In the genomic region with DNA sequence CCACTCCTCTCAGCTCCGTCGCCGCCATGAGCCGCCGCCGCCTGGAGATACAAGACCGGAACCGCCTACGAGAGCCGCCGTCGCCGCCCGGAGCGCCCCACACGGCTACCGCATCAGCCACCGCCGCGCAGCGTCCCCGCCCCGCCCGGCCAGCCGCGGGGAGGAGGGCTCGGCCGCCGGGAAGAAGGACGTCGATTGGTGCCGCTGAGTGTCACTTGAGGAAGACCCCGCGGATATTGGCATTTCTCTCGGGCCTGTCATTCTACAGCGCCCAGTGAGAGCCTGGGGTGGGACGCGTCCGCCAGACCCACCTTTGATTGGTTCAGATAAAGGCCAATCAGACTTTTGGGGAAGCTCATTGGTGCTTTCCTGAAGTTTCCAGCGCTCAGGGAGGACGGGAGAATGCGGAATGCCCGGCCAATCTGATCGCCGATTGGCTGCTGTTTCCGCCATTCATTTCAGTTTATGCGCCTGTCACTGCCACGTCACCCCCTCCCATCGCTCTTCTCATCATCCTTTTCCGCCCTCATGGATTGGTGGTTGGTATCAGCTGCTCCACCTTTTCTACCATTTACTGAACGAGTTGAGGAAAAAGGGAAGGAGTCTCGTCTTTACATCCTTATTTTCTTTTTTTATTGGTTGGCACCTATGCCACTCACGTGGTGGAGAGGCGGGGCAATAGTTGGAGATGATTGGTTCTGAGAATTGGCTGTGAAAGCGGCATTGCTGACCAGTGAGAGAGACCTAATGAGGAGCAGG, we compare ENCODE assay signal across 8 cellular contexts. TPM values are rescaled to one million over a fixed set of nuclear protein-coding genes. Genes with fewer than 3 reads are reported as not detected.
DNase-seq lines count a peak whose midpoint lies in the region; FAIRE-seq and TF ChIP-seq lines count a peak whose summit lies in the region.

A gene with protein sequence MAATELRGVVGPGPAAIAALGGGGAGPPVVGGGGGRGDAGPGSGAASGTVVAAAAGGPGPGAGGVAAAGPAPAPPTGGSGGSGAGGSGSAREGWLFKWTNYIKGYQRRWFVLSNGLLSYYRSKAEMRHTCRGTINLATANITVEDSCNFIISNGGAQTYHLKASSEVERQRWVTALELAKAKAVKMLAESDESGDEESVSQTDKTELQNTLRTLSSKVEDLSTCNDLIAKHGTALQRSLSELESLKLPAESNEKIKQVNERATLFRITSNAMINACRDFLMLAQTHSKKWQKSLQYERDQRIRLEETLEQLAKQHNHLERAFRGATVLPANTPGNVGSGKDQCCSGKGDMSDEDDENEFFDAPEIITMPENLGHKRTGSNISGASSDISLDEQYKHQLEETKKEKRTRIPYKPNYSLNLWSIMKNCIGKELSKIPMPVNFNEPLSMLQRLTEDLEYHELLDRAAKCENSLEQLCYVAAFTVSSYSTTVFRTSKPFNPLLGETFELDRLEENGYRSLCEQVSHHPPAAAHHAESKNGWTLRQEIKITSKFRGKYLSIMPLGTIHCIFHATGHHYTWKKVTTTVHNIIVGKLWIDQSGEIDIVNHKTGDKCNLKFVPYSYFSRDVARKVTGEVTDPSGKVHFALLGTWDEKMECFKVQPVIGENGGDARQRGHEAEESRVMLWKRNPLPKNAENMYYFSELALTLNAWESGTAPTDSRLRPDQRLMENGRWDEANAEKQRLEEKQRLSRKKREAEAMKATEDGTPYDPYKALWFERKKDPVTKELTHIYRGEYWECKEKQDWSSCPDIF (minus strand): TSS at position 138 of the 759 bp plus-strand sequence. CDS start 110 bp downstream, at position 28.

- H3K36me3 ChIP-seq in SK-N-MC (ENCODE audit: insufficient read depth, low read length) (no peaks in the 10 kb centered on the region), neuronal stem cell (replicated peaks in 1 of 2; ENCODE audit: control insufficient read depth in 2 of 2, insufficient read depth in 2 of 2, low read length in 2 of 2) (peaks cover 0 to 24% of the 10 kb centered on the region in 2 donors)

- no peak within 1 kb of the TSS for H4K8ac ChIP-seq in neuronal stem cell (ENCODE audit: low read depth, low read length)

- CTCF ChIA-PET in activated naive CD4-positive, alpha-beta T cell treated with anti-CD3 and anti-CD28 coated beads, Interleukin-2, amount 10 ng/mL, durations not matched to agents 7 days and 5 days (lab: Charles Lee) = interaction anchor here (1.5 kb wide), 1 partner anchor 55 kb away, joined by 4 read pairs; no protein-coding TSS in a partner anchor

- no peak within 1 kb of the TSS for H3K4ac ChIP-seq in neuronal stem cell (ENCODE audit: low read length)

- no peak within 1 kb of the TSS for H2BK12ac ChIP-seq in neuronal stem cell (ENCODE audit: low read length)

- H4K91ac ChIP-seq in neuronal stem cell (ENCODE audit: low read depth, low read length, poor library complexity) = no peak within 1 kb of the TSS

- H3K14ac ChIP-seq in neuronal stem cell (ENCODE audit: low read length) = peak within 1 kb of the TSS; percentile 92

- H3K27me3 Mint-ChIP-seq in HFFc6 (ENCODE audit: insufficient read depth) = peaks cover 3% of the 10 kb centered on the region
- no peaks in the 10 kb centered on the region for H3K27me3 Mint-ChIP-seq in activated naive CD4-positive, alpha-beta T cell treated with anti-CD3 and anti-CD28 coated beads, Interleukin-2, amount 10 ng/mL, durations not matched to agents 7 days and 5 days

- H3K9ac ChIP-seq in SK-N-MC (ENCODE audit: insufficient read length) (peak within 1 kb of the TSS; percentile 84), neuronal stem cell (ENCODE audit: low read depth, low read length, poor library complexity) (peak within 1 kb of the TSS; percentile 96)

- H3K27me3 ChIP-seq in neuronal stem cell (ENCODE audit: control insufficient read depth in 3 of 3, insufficient read depth in 3 of 3, low read depth in 1 of 3, low read length in 3 of 3) = no peaks in the 10 kb centered on the region

- no CpG with 5 or more reads among the region's 55 CpGs for WGBS in neuronal stem cell (ENCODE audit: extremely low coverage in 2 of 2, insufficient read length in 2 of 2, insufficient replicate concordance in 1 of 2), 2 donors

- H3K9me3 ChIP-seq in SK-N-MC (ENCODE audit: low read depth, low read length) = no peaks in the 10 kb centered on the region
- no peaks in the 10 kb centered on the region for H3K9me3 ChIP-seq in neuronal stem cell (replicated peaks in 1 of 2; ENCODE audit: control insufficient read depth in 2 of 2, insufficient read depth in 1 of 2, low read depth in 1 of 2, low read length in 2 of 2)

- no peak within 1 kb of the TSS for H2BK120ac ChIP-seq in neuronal stem cell (ENCODE audit: low read depth, low read length)

- TF ChIP-seq CTCF in HFFc6 (IDR thresholded peaks at IDR 0.05) = 0 out of 2 replicates have a peak, but pooled peaks have one; percentile 16
- TF ChIP-seq CTCF in NB4 (IDR thresholded peaks at IDR 0.05; ENCODE audit: low read depth, low read length) = no peak
- TF ChIP-seq CTCF in subcutaneous adipose tissue (IDR thresholded peaks at IDR 0.05; ENCODE audit: low read depth) = no peak

- H3K4me1 ChIP-seq in neuronal stem cell (ENCODE audit: control insufficient read depth in 2 of 2, insufficient read depth in 1 of 2, low read depth in 1 of 2, low read length in 2 of 2) = peaks cover 5 to 14% of the 10 kb centered on the region in 2 donors

- H3K18ac ChIP-seq in neuronal stem cell (ENCODE audit: low read length) = peak within 1 kb of the TSS; percentile 89

- peak within 1 kb of the TSS; percentile 86 for H3K4me2 ChIP-seq in neuronal stem cell (ENCODE audit: insufficient read depth, low read length, poor library complexity, severe bottlenecking)

- peak within 1 kb of the TSS; percentile 23 for H2BK15ac ChIP-seq in neuronal stem cell (ENCODE audit: low read length)

- peak; percentile 74 for TF ChIP-seq POLR2A in NB4 (IDR thresholded peaks at IDR 0.05; ENCODE audit: extremely low read depth, insufficient read length)

- peak within 1 kb of the TSS; percentile 97 for H3K4me3 Mint-ChIP-seq in HFFc6
- H3K4me3 Mint-ChIP-seq in activated naive CD4-positive, alpha-beta T cell treated with anti-CD3 and anti-CD28 coated beads, Interleukin-2, amount 10 ng/mL, durations not matched to agents 7 days and 5 days = peak within 1 kb of the TSS; percentile 91

- H2AK5ac ChIP-seq in neuronal stem cell (ENCODE audit: low read depth, low read length) = peak within 1 kb of the TSS; percentile 14

- H2BK5ac ChIP-seq in neuronal stem cell (ENCODE audit: low read length) = peak within 1 kb of the TSS; percentile 56

- H3K4me3 ChIP-seq in NB4 (ENCODE audit: low read depth, low read length) (peak within 1 kb of the TSS; percentile 67), SK-N-MC (peak within 1 kb of the TSS; percentile 91), neuronal stem cell (ENCODE audit: low read length in 2 of 2) (peak within 1 kb of the TSS; percentile 85 to 89)

- peak within 1 kb of the TSS; percentile 90 for H3K23ac ChIP-seq in neuronal stem cell (ENCODE audit: low read depth, low read length, poor library complexity)

- peaks cover 26% of the 10 kb centered on the region for H3K36me3 Mint-ChIP-seq in HFFc6 (ENCODE audit: low read depth)
- peaks cover 23% of the 10 kb centered on the region for H3K36me3 Mint-ChIP-seq in activated naive CD4-positive, alpha-beta T cell treated with anti-CD3 and anti-CD28 coated beads, Interleukin-2, amount 10 ng/mL, durations not matched to agents 7 days and 5 days

- peak within 1 kb of the TSS; percentile 91 for H2AFZ ChIP-seq in neuronal stem cell (ENCODE audit: low read length)

- DNase-seq in GM04504 (ENCODE audit: low read depth) = peak; percentile 100
- DNase-seq in HFFc6 = peak; percentile 100
- DNase-seq in NB4 (ENCODE audit: low read depth) = peak; percentile 100
- DNase-seq in SK-N-MC (ENCODE audit: low read depth, low spot score) = peak; percentile 100
- peak; percentile 99 for DNase-seq in activated naive CD4-positive, alpha-beta T cell treated with anti-CD3 and anti-CD28 coated beads, Interleukin-2, amount 10 ng/mL, durations not matched to agents 7 days and 5 days
- peak; percentile 95 to 98 for DNase-seq in frontal cortex (ENCODE audit: low spot score in 2 of 2)
- DNase-seq in neuronal stem cell (ENCODE audit: low spot score) = peak; percentile 100

- H3K4me1 Mint-ChIP-seq in HFFc6 (ENCODE audit: low read depth) = peaks cover 42% of the 10 kb centered on the region
- peaks cover 51% of the 10 kb centered on the region for H3K4me1 Mint-ChIP-seq in activated naive CD4-positive, alpha-beta T cell treated with anti-CD3 and anti-CD28 coated beads, Interleukin-2, amount 10 ng/mL, durations not matched to agents 7 days and 5 days

- no peaks in the 10 kb centered on the region for H3K9me3 Mint-ChIP-seq in HFFc6
- H3K9me3 Mint-ChIP-seq in activated naive CD4-positive, alpha-beta T cell treated with anti-CD3 and anti-CD28 coated beads, Interleukin-2, amount 10 ng/mL, durations not matched to agents 7 days and 5 days = no peaks in the 10 kb centered on the region

- H3K27ac Mint-ChIP-seq in HFFc6 = peak within 1 kb of the TSS; percentile 98
- peak within 1 kb of the TSS; percentile 95 for H3K27ac Mint-ChIP-seq in activated naive CD4-positive, alpha-beta T cell treated with anti-CD3 and anti-CD28 coated beads, Interleukin-2, amount 10 ng/mL, durations not matched to agents 7 days and 5 days

- no peaks in the 10 kb centered on the region for H3K79me1 ChIP-seq in neuronal stem cell (ENCODE audit: low read depth, low read length)

- H3K27ac ChIP-seq in SK-N-MC (peak within 1 kb of the TSS; percentile 84), neuronal stem cell (replicated peaks; ENCODE audit: low read length) (peak within 1 kb of the TSS; percentile 71)

- peak; percentile 99 for FAIRE-seq in frontal cortex (lab: Jason Lieb, UNC)

RNA-seq across cellular contexts. Expression of the gene that starts here (rescaled TPM):
- 10 to 100 TPM; 39.0 to 45.6 (median 42.9) TPM for total RNA-seq in HFFc6 (2021; fragmentation: NEBNext Ultra II Directional; extraction: Animal tissue kit (Norgen Biotek cat#: 25700))
- total RNA-seq in frontal cortex (33.8 TPM), subcutaneous adipose tissue (10 to 100 TPM; 43.5 to 54.1 (median 48.1) TPM)
- 13.6 TPM for polyA plus RNA-seq in neuronal stem cell (2013, experiment 1 of 2)
- polyA plus RNA-seq in neuronal stem cell (2013, experiment 2 of 2) = 13.8 TPM

Comparison
In these comparisons a context has a peak if more than half of its experiments do, and no peak if none do; other contexts are left out.
1. Peak in every context shown above with its lines: DNase-seq, H3K4me3 ChIP-seq and H3K27ac ChIP-seq.